25 cellular contexts compared by ENCODE assay signal in genomic region chr20:22430746-22431168, GRCh38.
DNase-seq lines count a peak whose midpoint lies in the region; ATAC-seq and TF ChIP-seq lines count a peak whose summit lies in the region.
"Had no signal": no experiment of that assay in that cellular context is flagged by ENCODE, and none has a peak within 500 bp of the region (broad histone marks: within the 10 kb centered on the region; RNA-seq: fewer than 3 reads in every experiment).

No MANE protein-coding gene starts in this region.

- peaks cover 5% of the 10 kb centered on the region for H3K4me1 Mint-ChIP-seq in MCF 10A (ENCODE audit: insufficient read depth, unreplicated experiment)
- H3K4me1 Mint-ChIP-seq: activated CD4-positive, alpha-beta T cell treated with anti-CD3 and anti-CD28 coated beads, Interleukin-2, amount 10 ng/mL, durations not matched to agents 7 days and 5 days; IgD-negative memory B cell; stimulated activated naive CD8-positive, alpha-beta T cell treated with anti-CD3 and anti-CD28 coated beads, Interleukin-15, amount 100 ng/mL, for 72 hours; T-cell had no signal

- in situ Hi-C loops in Panc1 (cut with HindIII; ENCODE audit: low pct_unique_long_range_greater_than_20kb, low sequenced_read_pairs): no loop called here

- peaks cover 2% of the 10 kb centered on the region; the same call in 1 of the 2 replicates for H3K9me3 ChIP-seq in Panc1 (ENCODE audit: control insufficient read depth, insufficient read depth, low read depth, low read length)
- H3K9me3 ChIP-seq: breast epithelium, gastrocnemius medialis, thoracic aorta, uterus had no signal

- TF ChIP-seq CTCF in Panc1 (IDR thresholded peaks at IDR 0.05): no peak
- TF ChIP-seq CTCF in MCF 10A (IDR thresholded peaks at IDR 0.05; ENCODE audit: unreplicated experiment): no peak
- no peak for TF ChIP-seq CTCF in GM10248 (IDR thresholded peaks at IDR 0.05; ENCODE audit: control extremely low read depth, extremely low read depth, low read depth, missing control alignments)

- H3K27ac Mint-ChIP-seq in MCF 10A (ENCODE audit: low read depth, unreplicated experiment): no peak overlapping the region
- H3K27ac Mint-ChIP-seq: activated CD4-positive, alpha-beta T cell treated with anti-CD3 and anti-CD28 coated beads, Interleukin-2, amount 10 ng/mL, durations not matched to agents 7 days and 5 days; activated naive CD8-positive, alpha-beta T cell; activated T-cell treated with anti-CD3 and anti-CD28 coated beads, Interleukin-2, amount 50 U/mL, for 24 hours; IgD-negative memory B cell; stimulated activated naive CD8-positive, alpha-beta T cell treated with anti-CD3 and anti-CD28 coated beads, Interleukin-15, amount 100 ng/mL, for 72 hours; T-cell had no signal

- no peaks in the 10 kb centered on the region for H3K36me3 Mint-ChIP-seq in MCF 10A (ENCODE audit: insufficient read depth, unreplicated experiment)
- H3K36me3 Mint-ChIP-seq: activated naive CD8-positive, alpha-beta T cell; IgD-negative memory B cell; T-cell had no signal

- peak overlapping the region; percentile 15 for H3K27ac ChIP-seq in Panc1 (ENCODE audit: low read length)
- H3K27ac ChIP-seq: breast epithelium, gastrocnemius medialis, parathyroid adenoma, spleen, thoracic aorta, uterus had no signal

- no peaks in the 10 kb centered on the region for H3K9me3 Mint-ChIP-seq in MCF 10A (ENCODE audit: unreplicated experiment)
- H3K9me3 Mint-ChIP-seq: activated CD4-positive, alpha-beta T cell treated with anti-CD3 and anti-CD28 coated beads, Interleukin-2, amount 10 ng/mL, durations not matched to agents 7 days and 5 days; activated T-cell treated with anti-CD3 and anti-CD28 coated beads, Interleukin-2, amount 50 U/mL, for 24 hours; stimulated activated naive CD8-positive, alpha-beta T cell treated with anti-CD3 and anti-CD28 coated beads, Interleukin-15, amount 100 ng/mL, for 72 hours had no signal

- no peak overlapping the region for H3K4me3 Mint-ChIP-seq in MCF 10A (ENCODE audit: unreplicated experiment)
- H3K4me3 Mint-ChIP-seq: activated CD4-positive, alpha-beta T cell treated with anti-CD3 and anti-CD28 coated beads, Interleukin-2, amount 10 ng/mL, durations not matched to agents 7 days and 5 days; activated naive CD8-positive, alpha-beta T cell; activated T-cell treated with anti-CD3 and anti-CD28 coated beads, Interleukin-2, amount 50 U/mL, for 24 hours; IgD-negative memory B cell; stimulated activated naive CD8-positive, alpha-beta T cell treated with anti-CD3 and anti-CD28 coated beads, Interleukin-15, amount 100 ng/mL, for 72 hours; T-cell had no signal

- peak overlapping the region in 1 of 2 experiments; percentile 31; a peak in 1 of 4 replicates for H3K4me3 ChIP-seq in Panc1 (ENCODE audit: low read depth in 2 of 2, low read length in 2 of 2)
- H3K4me3 ChIP-seq: breast epithelium, gastrocnemius medialis, spleen, thoracic aorta, uterus had no signal

- H3K36me3 ChIP-seq in Panc1 (ENCODE audit: control insufficient read depth, insufficient read depth, low read length): no peaks in the 10 kb centered on the region
- H3K36me3 ChIP-seq: breast epithelium, gastrocnemius medialis, spleen, thoracic aorta, uterus had no signal

- H3K27me3 Mint-ChIP-seq in MCF 10A (ENCODE audit: insufficient read depth, unreplicated experiment): no peaks in the 10 kb centered on the region
- H3K27me3 Mint-ChIP-seq: activated CD4-positive, alpha-beta T cell treated with anti-CD3 and anti-CD28 coated beads, Interleukin-2, amount 10 ng/mL, durations not matched to agents 7 days and 5 days; activated naive CD8-positive, alpha-beta T cell; activated T-cell treated with anti-CD3 and anti-CD28 coated beads, Interleukin-2, amount 50 U/mL, for 24 hours; IgD-negative memory B cell; T-cell had no signal

- no TSS peak for BruUV-seq in Panc1 (replicated peaks; lab: Mats Ljungman, UMichigan)
- BruUV-seq in MCF 10A (replicated peaks; lab: Mats Ljungman, UMichigan): no TSS peak

- DNase-seq in HuH-7.5 (ENCODE audit: low spot score) (peak; percentile 47), Panc1 (ENCODE audit: low read depth, low spot score) (no peak), left kidney (ENCODE audit: low read depth, low spot score) (peak; percentile 60), retina (peak; percentile 37), MCF 10A (ENCODE audit: unreplicated experiment) (no peak), GM10248 (ENCODE audit: extremely low spot score) (no peak), posterior vena cava (ENCODE audit: low spot score) (no peak)
- DNase-seq: activated CD4-positive, alpha-beta T cell treated with anti-CD3 and anti-CD28 coated beads, Interleukin-2, amount 10 ng/mL, durations not matched to agents 7 days and 5 days; activated effector memory CD4-positive, alpha-beta T cell treated with anti-CD3 and anti-CD28 coated beads, Interleukin-2, amount 50 U/mL, for 16 hours; activated T-cell treated with anti-CD3 and anti-CD28 coated beads, Interleukin-2, amount 50 U/mL, for 24 hours; anterior cingulate cortex; gastrocnemius medialis; HCEC 1CT; mammary epithelial cell; NCI-H1048; NCI-H524; spleen; stimulated activated naive CD8-positive, alpha-beta T cell treated with anti-CD3 and anti-CD28 coated beads, Interleukin-15, amount 100 ng/mL, for 72 hours; T-cell; uterus had no signal

- CTCF ChIA-PET in Panc1 (lab: Charles Lee): no interaction called here
- CTCF ChIA-PET in MCF 10A (lab: Yijun Ruan, JAX): interaction anchor here (0.6 kb wide), 2 partner anchors 10 to 293 kb away, joined by 3 read pairs; no protein-coding TSS in a partner anchor
- CTCF ChIA-PET in GM10248 (lab: Yijun Ruan, JAX): no interaction called here

- POLR2A ChIA-PET in Panc1 (lab: Charles Lee) (no interaction called here), MCF 10A (lab: Yijun Ruan, JAX) (interaction anchor here (0.9 kb wide), 1 partner anchor 29 kb away, joined by 4 read pairs; no protein-coding TSS in a partner anchor), GM10248 (lab: Yijun Ruan, JAX) (no interaction called here)

- peaks cover 19% of the 10 kb centered on the region for H3K4me1 ChIP-seq in Panc1 (ENCODE audit: control insufficient read depth, insufficient read depth, low read length)
- H3K4me1 ChIP-seq: breast epithelium, gastrocnemius medialis, parathyroid adenoma, spleen, uterus had no signal

- peak; percentile 54 for ATAC-seq in Panc1
- ATAC-seq: gastrocnemius medialis; stimulated activated naive CD8-positive, alpha-beta T cell treated with anti-CD3 and anti-CD28 coated beads, Interleukin-15, amount 100 ng/mL, for 72 hours; T-cell had no signal

- intact Hi-C loops in Panc1 (cut with micrococcal nuclease; ENCODE audit: unreplicated experiment) (loop anchor here (5.0 kb wide), 1 partner anchor 93 kb away; no protein-coding TSS in a partner anchor), MCF 10A (cut with micrococcal nuclease) (no loop called here), posterior vena cava (cut with DNase I) (no loop called here)

- no peaks in the 10 kb centered on the region for H3K27me3 ChIP-seq in Panc1 (ENCODE audit: control insufficient read depth, insufficient read depth, low read length)
- H3K27me3 ChIP-seq: gastrocnemius medialis, uterus had no signal

Comparison
In these comparisons a context has a peak if more than half of its experiments do, and no peak if none do; other contexts are left out.
1. DNase-seq: peak in HuH-7.5 (single experiment), left kidney (single experiment) and retina (single experiment); none in Panc1 (single experiment), MCF 10A (single experiment), GM10248 (single experiment) and posterior vena cava (single experiment).